27 cellular contexts compared by ENCODE assay signal in the genomic region with DNA sequence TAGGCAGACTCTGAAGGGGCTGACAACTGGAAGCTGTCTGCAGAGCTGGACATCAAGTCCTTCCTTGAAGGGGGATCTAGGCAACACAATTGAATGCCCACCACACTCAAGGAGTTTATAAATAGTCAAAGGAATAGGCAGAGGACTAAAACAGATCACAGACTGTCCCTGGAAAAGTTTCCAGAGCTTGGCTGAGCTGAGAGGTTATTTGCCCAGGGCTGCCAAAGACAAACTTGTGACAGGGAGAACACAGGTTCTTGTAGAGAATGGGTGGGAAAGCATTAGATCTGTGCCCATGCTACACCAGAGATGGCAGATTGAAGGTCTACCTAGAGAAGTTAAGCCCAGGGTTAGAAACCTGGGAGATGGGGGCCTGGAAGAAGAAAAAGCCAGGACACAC.
"Had no signal": no experiment of that assay in that cellular context is flagged by ENCODE, and none has a peak within 500 bp of the region (broad histone marks: within the 10 kb centered on the region; RNA-seq: fewer than 3 reads in every experiment).

No MANE protein-coding gene starts in this region.

- H3K4me3 ChIP-seq: Peyer's patch, SJCRH30 had no signal

- H3K4me1 Mint-ChIP-seq: activated CD8-positive, alpha-beta memory T cell treated with anti-CD3 and anti-CD28 coated beads, Interleukin-2, amount 10 ng/mL, durations not matched to agents 7 days and 5 days; central memory CD8-positive, alpha-beta T cell had no signal

- H3K27me3 ChIP-seq: Peyer's patch, SJCRH30 had no signal

- H3K4me1 ChIP-seq: Peyer's patch, SJCRH30 had no signal

- H3K27ac Mint-ChIP-seq: activated CD4-positive, alpha-beta T cell treated with anti-CD3 and anti-CD28 coated beads, Interleukin-2, amount 10 ng/mL, durations not matched to agents 24 days and 14 days; activated CD8-positive, alpha-beta memory T cell treated with anti-CD3 and anti-CD28 coated beads, Interleukin-2, amount 10 ng/mL, durations not matched to agents 7 days and 5 days; activated naive CD4-positive, alpha-beta T cell treated with anti-CD3 and anti-CD28 coated beads, Interleukin-2, amount 50 U/mL, for 72 hours; activated T-cell treated with anti-CD3 and anti-CD28 coated beads, Interleukin-2, amount 50 U/mL, for 24 hours; activated T-helper 1 cell treated with anti-CD3 and anti-CD28 coated beads, Interleukin-12 subunit alpha, Interleukin-12 subunit beta, Interleukin-2, Interleukin-4 antibody, amounts not matched to agents 30 ng/mL and 10 ng/mL and 1 ng/mL, durations not matched to agents 14 hours and 24 hours and 36 hours; brain had no signal

- DNase-seq: activated CD4-positive, alpha-beta T cell treated with anti-CD3 and anti-CD28 coated beads for 1 hour; activated CD4-positive, alpha-beta T cell treated with anti-CD3 and anti-CD28 coated beads, Interleukin-2, amount 10 ng/mL, durations not matched to agents 24 days and 14 days; activated CD4-positive, alpha-beta T cell treated with anti-CD3 and anti-CD28 coated beads, Interleukin-2, amount 50 U/mL, for 48 hours; activated CD8-positive, alpha-beta memory T cell treated with anti-CD3 and anti-CD28 coated beads, Interleukin-2, amount 10 ng/mL, durations not matched to agents 7 days and 5 days; activated effector memory CD4-positive, alpha-beta T cell treated with Interleukin-2 at 50 U/mL for 16 hours; activated naive CD4-positive, alpha-beta T cell treated with Interleukin-2 at 50 U/mL for 16 hours; activated T-cell treated with anti-CD3 and anti-CD28 coated beads, Interleukin-2, amount 50 U/mL, for 24 hours; amygdala; KG1; NCI-H1048; NCI-H146; NCI-H187 treated with DMSO at 0.1 percent for 48 hours; NCI-H2171 treated with DMSO at 0.1 percent for 48 hours; NCI-H226; NCI-H526; NCI-H82; NK-92 treated with Interleukin-12 subunit alpha and Interleukin-12 subunit beta, amount 100 ng/mL, for 24 hours; Peyer's patch; Right ventricle myocardium superior; SJCRH30; SK-N-SH; SW 1271 had no signal

- H3K9me3 Mint-ChIP-seq: activated CD4-positive, alpha-beta T cell treated with anti-CD3 and anti-CD28 coated beads, Interleukin-2, amount 10 ng/mL, durations not matched to agents 24 days and 14 days; activated naive CD4-positive, alpha-beta T cell treated with anti-CD3 and anti-CD28 coated beads, Interleukin-2, amount 50 U/mL, for 72 hours; activated T-cell treated with anti-CD3 and anti-CD28 coated beads, Interleukin-2, amount 50 U/mL, for 24 hours; activated T-helper 1 cell treated with anti-CD3 and anti-CD28 coated beads, Interleukin-12 subunit alpha, Interleukin-12 subunit beta, Interleukin-2, Interleukin-4 antibody, amounts not matched to agents 30 ng/mL and 10 ng/mL and 1 ng/mL, durations not matched to agents 14 hours and 24 hours and 36 hours; central memory CD8-positive, alpha-beta T cell had no signal

- ATAC-seq: activated CD8-positive, alpha-beta memory T cell treated with anti-CD3 and anti-CD28 coated beads, Interleukin-2, amount 10 ng/mL, durations not matched to agents 7 days and 5 days; activated naive CD4-positive, alpha-beta T cell treated with anti-CD3 and anti-CD28 coated beads, Interleukin-2, amount 50 U/mL, for 72 hours had no signal

- H3K4me3 Mint-ChIP-seq: activated CD4-positive, alpha-beta T cell treated with anti-CD3 and anti-CD28 coated beads, Interleukin-2, amount 10 ng/mL, durations not matched to agents 24 days and 14 days; activated CD8-positive, alpha-beta memory T cell treated with anti-CD3 and anti-CD28 coated beads, Interleukin-2, amount 10 ng/mL, durations not matched to agents 7 days and 5 days; activated T-cell treated with anti-CD3 and anti-CD28 coated beads, Interleukin-2, amount 50 U/mL, for 24 hours; activated T-helper 1 cell treated with anti-CD3 and anti-CD28 coated beads, Interleukin-12 subunit alpha, Interleukin-12 subunit beta, Interleukin-2, Interleukin-4 antibody, amounts not matched to agents 30 ng/mL and 10 ng/mL and 1 ng/mL, durations not matched to agents 14 hours and 24 hours and 36 hours; brain; central memory CD8-positive, alpha-beta T cell had no signal

- H3K36me3 Mint-ChIP-seq: activated CD8-positive, alpha-beta memory T cell treated with anti-CD3 and anti-CD28 coated beads, Interleukin-2, amount 10 ng/mL, durations not matched to agents 7 days and 5 days; activated naive CD4-positive, alpha-beta T cell treated with anti-CD3 and anti-CD28 coated beads, Interleukin-2, amount 50 U/mL, for 72 hours; brain had no signal

- H3K9me3 ChIP-seq: Peyer's patch, SJCRH30, SK-N-SH had no signal

- H3K27ac ChIP-seq: Peyer's patch, RWPE1, SJCRH30 had no signal

- H3K36me3 ChIP-seq: Peyer's patch, SJCRH30 had no signal

- H3K4me2 ChIP-seq: SK-N-SH had no signal

- H3K27me3 Mint-ChIP-seq: activated CD4-positive, alpha-beta T cell treated with anti-CD3 and anti-CD28 coated beads, Interleukin-2, amount 10 ng/mL, durations not matched to agents 24 days and 14 days; activated CD8-positive, alpha-beta memory T cell treated with anti-CD3 and anti-CD28 coated beads, Interleukin-2, amount 10 ng/mL, durations not matched to agents 7 days and 5 days; brain; central memory CD8-positive, alpha-beta T cell had no signal
